In genomic region chr14:50783542-50783941, GRCh38 we compare ENCODE assay signal across 18 cellular contexts. TPM values are rescaled to one million over a fixed set of nuclear protein-coding genes. Genes with fewer than 3 reads are reported as not detected.
A peak's percentile ranks its signal among the peaks of the same experiment; 100 is the strongest.
DNase-seq lines count a peak whose midpoint lies in the region; ATAC-seq and TF ChIP-seq lines count a peak whose summit lies in the region.
"Had no signal": no experiment of that assay in that cellular context is flagged by ENCODE, and none has a peak within 500 bp of the region (broad histone marks: within the 10 kb centered on the region; RNA-seq: fewer than 3 reads in every experiment).

No MANE protein-coding gene starts in this region.

- intact Hi-C loops in activated CD8-positive, alpha-beta T cell treated with anti-CD3 and anti-CD28 coated beads for 36 hours (cut with micrococcal nuclease), result loop anchor here (5.0 kb wide), 1 partner anchor 241 kb away; no protein-coding TSS in a partner anchor

- peaks cover 22% of the 10 kb centered on the region for H3K36me3 Mint-ChIP-seq in activated CD8-positive, alpha-beta T cell treated with anti-CD3 and anti-CD28 coated beads for 36 hours (ENCODE audit: low read depth)
- peaks cover 29% of the 10 kb centered on the region for H3K36me3 Mint-ChIP-seq in activated CD8-positive, alpha-beta T cell treated with anti-CD3 and anti-CD28 coated beads, Interleukin-2, amount 10 ng/mL, durations not matched to agents 7 days and 5 days (ENCODE audit: low read depth)
- peaks cover 3% of the 10 kb centered on the region for H3K36me3 Mint-ChIP-seq in memory B cell
- H3K36me3 Mint-ChIP-seq in stimulated activated naive B cell treated with anti-CD40 and anti-IgM and Interleukin-4, amounts not matched to agents 10 μg/mL and 1 μg/mL and 100 μg/mL, for 72 hours, result peaks cover 55 to 74% of the 10 kb centered on the region in 2 donors

- no peaks in the 10 kb centered on the region for H3K27me3 Mint-ChIP-seq in activated CD8-positive, alpha-beta T cell treated with anti-CD3 and anti-CD28 coated beads for 36 hours
- no peaks in the 10 kb centered on the region for H3K27me3 Mint-ChIP-seq in activated CD8-positive, alpha-beta T cell treated with anti-CD3 and anti-CD28 coated beads, Interleukin-2, amount 10 ng/mL, durations not matched to agents 7 days and 5 days (ENCODE audit: low read depth)
- H3K27me3 Mint-ChIP-seq in memory B cell, result no peaks in the 10 kb centered on the region
- no peaks in the 10 kb centered on the region for H3K27me3 Mint-ChIP-seq in stimulated activated naive B cell treated with anti-CD40 and anti-IgM and Interleukin-4, amounts not matched to agents 10 μg/mL and 1 μg/mL and 100 μg/mL, for 72 hours

- POLR2A ChIA-PET in activated CD8-positive, alpha-beta T cell treated with anti-CD3 and anti-CD28 coated beads for 36 hours (lab: Charles Lee), result interaction anchor here (0.9 to 1.1 kb wide), 2 partner anchors 10 to 46 kb away, joined by 3 read pairs; no protein-coding TSS in a partner anchor
- POLR2A ChIA-PET in activated CD8-positive, alpha-beta T cell treated with anti-CD3 and anti-CD28 coated beads, Interleukin-2, amount 10 ng/mL, durations not matched to agents 7 days and 5 days (lab: Charles Lee), result no interaction called here

- no peaks in the 10 kb centered on the region for H3K9me3 Mint-ChIP-seq in activated CD8-positive, alpha-beta T cell treated with anti-CD3 and anti-CD28 coated beads for 36 hours
- H3K9me3 Mint-ChIP-seq in activated CD8-positive, alpha-beta T cell treated with anti-CD3 and anti-CD28 coated beads, Interleukin-2, amount 10 ng/mL, durations not matched to agents 7 days and 5 days (ENCODE audit: insufficient read depth), result no peaks in the 10 kb centered on the region
- H3K9me3 Mint-ChIP-seq in memory B cell, result no peaks in the 10 kb centered on the region
- no peaks in the 10 kb centered on the region for H3K9me3 Mint-ChIP-seq in stimulated activated naive B cell treated with anti-CD40 and anti-IgM and Interleukin-4, amounts not matched to agents 10 μg/mL and 1 μg/mL and 100 μg/mL, for 72 hours
- H3K9me3 Mint-ChIP-seq: CD14-positive monocyte, endodermal cell had no signal

- H3K4me1 Mint-ChIP-seq in activated CD8-positive, alpha-beta T cell treated with anti-CD3 and anti-CD28 coated beads for 36 hours (ENCODE audit: low read depth), result peaks cover 89% of the 10 kb centered on the region
- peaks cover 58% of the 10 kb centered on the region for H3K4me1 Mint-ChIP-seq in activated CD8-positive, alpha-beta T cell treated with anti-CD3 and anti-CD28 coated beads, Interleukin-2, amount 10 ng/mL, durations not matched to agents 7 days and 5 days (ENCODE audit: low read depth)
- H3K4me1 Mint-ChIP-seq in memory B cell, result peaks cover 25% of the 10 kb centered on the region
- H3K4me1 Mint-ChIP-seq in stimulated activated naive B cell treated with anti-CD40 and anti-IgM and Interleukin-4, amounts not matched to agents 10 μg/mL and 1 μg/mL and 100 μg/mL, for 72 hours, result peaks cover 39 to 86% of the 10 kb centered on the region in 2 donors

- H3K4me3 Mint-ChIP-seq in activated CD8-positive, alpha-beta T cell treated with anti-CD3 and anti-CD28 coated beads for 36 hours, result no peak overlapping the region
- no peak overlapping the region for H3K4me3 Mint-ChIP-seq in activated CD8-positive, alpha-beta T cell treated with anti-CD3 and anti-CD28 coated beads, Interleukin-2, amount 10 ng/mL, durations not matched to agents 7 days and 5 days
- no peak overlapping the region for H3K4me3 Mint-ChIP-seq in memory B cell
- H3K4me3 Mint-ChIP-seq in stimulated activated naive B cell treated with anti-CD40 and anti-IgM and Interleukin-4, amounts not matched to agents 10 μg/mL and 1 μg/mL and 100 μg/mL, for 72 hours, result no peak overlapping the region
- H3K4me3 Mint-ChIP-seq: CD14-positive monocyte, endodermal cell had no signal

- no peak for TF ChIP-seq CTCF in activated CD8-positive, alpha-beta T cell treated with anti-CD3 and anti-CD28 coated beads for 36 hours (IDR thresholded peaks at IDR 0.05)

- DNase-seq in activated CD8-positive, alpha-beta T cell treated with anti-CD3 and anti-CD28 coated beads for 36 hours, result no peak
- no peak for DNase-seq in activated CD8-positive, alpha-beta T cell treated with anti-CD3 and anti-CD28 coated beads, Interleukin-2, amount 10 ng/mL, durations not matched to agents 7 days and 5 days
- peak; percentile 95 for DNase-seq in NCI-H69 (lab: John Stamatoyannopoulos, UW)
- no peak for DNase-seq in memory B cell (ENCODE audit: low spot score in 2 of 2)
- DNase-seq in stimulated activated naive B cell treated with anti-CD40 and anti-IgM and Interleukin-4, amounts not matched to agents 10 μg/mL and 1 μg/mL and 100 μg/mL, for 72 hours, result no peak
- DNase-seq in NCI-H1436 (lab: John Stamatoyannopoulos, UW), result no peak
- DNase-seq in putamen (ENCODE audit: low spot score), result no peak
- DNase-seq: activated CD4-positive, CD25-positive, alpha-beta regulatory T cell; activated gamma-delta T cell; DMS79 treated with DMSO at 0.1 percent for 48 hours; endodermal cell; NCI-H187 treated with DMSO at 0.1 percent for 48 hours; stimulated activated CD8-positive, alpha-beta memory T cell treated with anti-CD3 and anti-CD28 coated beads, Interleukin-4, amount 100 ng/mL, for 48 hours; T-helper 2 cell; testis had no signal

- CTCF ChIA-PET in activated CD8-positive, alpha-beta T cell treated with anti-CD3 and anti-CD28 coated beads for 36 hours (lab: Charles Lee), result interaction anchor here (1.2 to 11.6 kb wide), 3 partner anchors 8 to 77 kb away, joined by 3 to 103 read pairs (median 71); no protein-coding TSS in a partner anchor
- CTCF ChIA-PET in activated CD8-positive, alpha-beta T cell treated with anti-CD3 and anti-CD28 coated beads, Interleukin-2, amount 10 ng/mL, durations not matched to agents 7 days and 5 days (lab: Charles Lee), result interaction anchor here (1.1 to 15.7 kb wide), 4 partner anchors 10 to 165 kb away, joined by 3 to 158 read pairs (median 6); no protein-coding TSS in a partner anchor

- ATAC-seq in activated CD8-positive, alpha-beta T cell treated with anti-CD3 and anti-CD28 coated beads for 36 hours, result no peak
- ATAC-seq in activated CD8-positive, alpha-beta T cell treated with anti-CD3 and anti-CD28 coated beads, Interleukin-2, amount 10 ng/mL, durations not matched to agents 7 days and 5 days, result no peak
- ATAC-seq in memory B cell (ENCODE audit: low read depth) (no peak), HG03460 (IDR thresholded peaks at IDR 0.05; ENCODE audit: unreplicated experiment) (no peak)
- no peak for ATAC-seq in stimulated activated naive B cell treated with anti-CD40 and anti-IgM and Interleukin-4, amounts not matched to agents 10 μg/mL and 1 μg/mL and 100 μg/mL, for 72 hours (replicated peaks)
- ATAC-seq: A549 had no signal

- peak overlapping the region; percentile 77 for H3K27ac Mint-ChIP-seq in activated CD8-positive, alpha-beta T cell treated with anti-CD3 and anti-CD28 coated beads for 36 hours
- no peak overlapping the region for H3K27ac Mint-ChIP-seq in activated CD8-positive, alpha-beta T cell treated with anti-CD3 and anti-CD28 coated beads, Interleukin-2, amount 10 ng/mL, durations not matched to agents 7 days and 5 days
- peak overlapping the region; percentile 71 for H3K27ac Mint-ChIP-seq in memory B cell
- peak overlapping the region; percentile 51 for H3K27ac Mint-ChIP-seq in stimulated activated naive B cell treated with anti-CD40 and anti-IgM and Interleukin-4, amounts not matched to agents 10 μg/mL and 1 μg/mL and 100 μg/mL, for 72 hours
- H3K27ac Mint-ChIP-seq: endodermal cell had no signal

RNA-seq across cellular contexts. Expression of gene NIN, which starts 47.4 kb away (rescaled TPM):
- 10 to 100 TPM; 71.9 to 72.8 TPM for total RNA-seq in activated CD8-positive, alpha-beta T cell treated with anti-CD3 and anti-CD28 coated beads for 36 hours
- 100 to 1,000 TPM; 104 TPM for total RNA-seq in activated CD8-positive, alpha-beta T cell treated with anti-CD3 and anti-CD28 coated beads, Interleukin-2, amount 10 ng/mL, durations not matched to agents 7 days and 5 days
